In genomic region chr13:44030615-44031014, GRCh38 we compare ENCODE assay signal across 23 cellular contexts.
"Had no signal": no experiment of that assay in that cellular context is flagged by ENCODE, and none has a peak within 500 bp of the region (broad histone marks: within the 10 kb centered on the region; RNA-seq: fewer than 3 reads in every experiment).

No MANE protein-coding gene starts in this region.

- H3K4me3 ChIP-seq: ascending aorta, cardiac muscle cell, hepatocyte, sigmoid colon, smooth muscle cell, stomach, suprapubic skin, tibial nerve had no signal

- H3K27ac ChIP-seq: ascending aorta, cardiac muscle cell, hepatocyte, sigmoid colon, suprapubic skin had no signal

- H3K9me3 ChIP-seq: ascending aorta, sigmoid colon, stomach, suprapubic skin had no signal

- H3K27me3 ChIP-seq: ascending aorta, cardiac muscle cell, hepatocyte, sigmoid colon, stomach, suprapubic skin, tibial nerve had no signal

- H2AFZ ChIP-seq: hepatocyte had no signal

- H3K4me2 ChIP-seq: hepatocyte, smooth muscle cell had no signal

- H3K36me3 ChIP-seq: ascending aorta, cardiac muscle cell, sigmoid colon, stomach, suprapubic skin, tibial nerve had no signal

- DNase-seq: activated CD4-positive, alpha-beta T cell treated with anti-CD3 and anti-CD28 coated beads for 4 hours; activated CD4-positive, alpha-beta T cell treated with anti-CD3 and anti-CD28 coated beads, Interleukin-2, amount 50 U/mL, for 4 hours; activated CD8-positive, alpha-beta memory T cell treated with anti-CD3 and anti-CD28 coated beads for 24 hours; activated effector memory CD4-positive, alpha-beta T cell treated with Interleukin-2 at 50 U/mL for 16 hours; activated naive CD4-positive, alpha-beta T cell treated with Interleukin-2 at 50 U/mL for 16 hours; cortex of kidney; foreskin melanocyte; islet precursor cell; midbrain; natural killer cell; sigmoid colon; stimulated activated CD4-positive, alpha-beta T cell treated with anti-CD3 and anti-CD28 coated beads, Interleukin-1b, Interleukin-23, amount 100 ng/mL, for 48 hours; stimulated activated CD4-positive, alpha-beta T cell treated with anti-CD3 and anti-CD28 coated beads, Interleukin-4, amount 100 ng/mL, for 4 hours; stimulated activated CD8-positive, alpha-beta memory T cell treated with anti-CD3 and anti-CD28 coated beads, Interleukin-4, amount 100 ng/mL, for 48 hours; stomach; T-helper 1 cell had no signal

- ATAC-seq: natural killer cell; stimulated activated memory B cell treated with anti-CD40 and anti-IgM and Interleukin-4, amounts not matched to agents 10 μg/mL and 1 μg/mL and 100 μg/mL, for 72 hours had no signal

- H3K4me1 ChIP-seq: suprapubic skin, tibial nerve had no signal

- H3K79me2 ChIP-seq: hepatocyte had no signal
